Comparison of ENCODE assay signal across 8 cellular contexts in the genomic region with DNA sequence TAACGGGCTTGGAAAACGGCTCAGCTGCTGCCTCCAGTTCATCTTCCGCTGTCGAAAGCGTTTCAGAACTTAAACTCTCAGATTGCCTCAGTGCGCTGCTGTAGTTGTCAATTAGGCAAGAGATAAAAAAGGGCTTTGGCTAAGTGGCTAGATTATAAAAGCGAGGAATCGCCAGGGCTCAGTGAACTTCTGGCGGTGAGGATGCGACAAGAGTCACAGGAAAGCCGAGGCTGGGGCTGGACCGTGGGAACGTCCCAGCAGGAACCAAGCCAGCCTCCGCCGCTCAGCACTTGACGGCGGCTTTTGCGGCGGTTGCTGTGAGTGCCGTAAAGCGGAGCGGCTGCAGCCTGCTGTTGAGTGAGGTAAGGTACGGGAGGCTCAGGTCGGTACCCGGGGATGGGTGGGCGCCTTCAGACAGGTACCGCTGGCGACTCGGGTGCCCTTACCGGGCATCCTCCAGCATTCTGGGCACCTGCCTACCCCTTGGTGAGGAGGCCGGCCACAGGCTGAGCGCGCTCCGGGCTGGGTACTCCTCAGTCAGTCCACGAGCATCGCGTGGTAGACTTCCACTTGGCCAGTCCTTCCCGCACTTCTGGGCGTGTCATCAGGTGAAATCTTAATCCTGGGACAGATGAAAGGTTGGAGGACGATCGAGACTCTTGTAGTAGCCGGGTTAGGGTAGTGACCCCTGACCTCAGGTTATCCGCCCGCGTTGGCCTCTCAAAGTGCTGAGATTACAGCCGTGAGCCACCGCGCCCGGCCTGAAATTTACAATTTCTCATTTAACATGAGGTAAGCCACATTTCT. TPM values are rescaled to one million over a fixed set of nuclear protein-coding genes. Genes with fewer than 3 reads are reported as not detected.
A peak's percentile ranks its signal among the peaks of the same experiment; 100 is the strongest.
DNase-seq lines count a peak whose midpoint lies in the region; ATAC-seq and TF ChIP-seq lines count a peak whose summit lies in the region.

A gene (plus strand): TSS at position 328 of the 807 bp plus-strand sequence. CDS start 16,902 bp downstream, outside the sequence.

- peak within 1 kb of the TSS; percentile 86 to 93 for H3K4me3 ChIP-seq in right atrium auricular region
- H3K4me3 ChIP-seq in uterus: peak within 1 kb of the TSS; percentile 55 to 62

- TF ChIP-seq POLR2A in uterus (IDR thresholded peaks at IDR 0.05): no peak

- no peaks in the 10 kb centered on the region for H3K27me3 Mint-ChIP-seq in T-helper 1 cell treated with Interleukin-12 subunit alpha and Interleukin-12 subunit beta and Interleukin-4 antibody, amounts not matched to agents 30 μg/mL and 1 μg/mL, for 36 hours (ENCODE audit: low read depth)

- peaks cover 0 to 9% of the 10 kb centered on the region in 2 donors for H3K4me1 ChIP-seq in right atrium auricular region
- no peaks in the 10 kb centered on the region for H3K4me1 ChIP-seq in uterus

- peaks cover 18% of the 10 kb centered on the region for H3K36me3 Mint-ChIP-seq in T-helper 1 cell treated with Interleukin-12 subunit alpha and Interleukin-12 subunit beta and Interleukin-4 antibody, amounts not matched to agents 30 μg/mL and 1 μg/mL, for 36 hours (ENCODE audit: low read depth)

- DNase-seq in GM13977 (ENCODE audit: low spot score) (peak; percentile 85), NCI-H1417 treated with DMSO at 0.1 percent for 48 hours (lab: John Stamatoyannopoulos, UW) (peak; percentile 69), amygdala (lab: John Stamatoyannopoulos, UW) (peak; percentile 11 to 90 (median 73)), right atrium auricular region (ENCODE audit: low spot score) (peak; percentile 85), putamen (ENCODE audit: low spot score) (peak; percentile 87), uterus (peak; percentile 79 to 89)

- H3K27ac ChIP-seq in right atrium auricular region: peak within 1 kb of the TSS; percentile 74 to 82
- H3K27ac ChIP-seq in uterus: peak within 1 kb of the TSS; percentile 70 to 74

- H3K4me1 Mint-ChIP-seq in T-helper 1 cell treated with Interleukin-12 subunit alpha and Interleukin-12 subunit beta and Interleukin-4 antibody, amounts not matched to agents 30 μg/mL and 1 μg/mL, for 36 hours (ENCODE audit: low read depth): peaks cover 17% of the 10 kb centered on the region

- H3K27me3 ChIP-seq in right atrium auricular region (no peaks in the 10 kb centered on the region), uterus (no peaks in the 10 kb centered on the region)

- intact Hi-C loops in uterus (cut with DNase I; ENCODE audit: low total_unique reads): no loop called here

- H3K36me3 ChIP-seq in right atrium auricular region: no peaks in the 10 kb centered on the region
- H3K36me3 ChIP-seq in uterus: no peaks in the 10 kb centered on the region

- peak within 1 kb of the TSS; percentile 63 for H3K27ac Mint-ChIP-seq in T-helper 1 cell treated with Interleukin-12 subunit alpha and Interleukin-12 subunit beta and Interleukin-4 antibody, amounts not matched to agents 30 μg/mL and 1 μg/mL, for 36 hours

- peak within 1 kb of the TSS; percentile 92 for H3K4me3 Mint-ChIP-seq in T-helper 1 cell treated with Interleukin-12 subunit alpha and Interleukin-12 subunit beta and Interleukin-4 antibody, amounts not matched to agents 30 μg/mL and 1 μg/mL, for 36 hours

- H3K9me3 ChIP-seq in right atrium auricular region (no peaks in the 10 kb centered on the region), uterus (peaks cover 0 to 6% of the 10 kb centered on the region in 2 donors)

- no peak for TF ChIP-seq CTCF in GM13977 (IDR thresholded peaks at IDR 0.05; ENCODE audit: extremely low read depth, insufficient read depth, missing control alignments)
- no peak for TF ChIP-seq CTCF in right atrium auricular region (IDR thresholded peaks at IDR 0.05)
- TF ChIP-seq CTCF in uterus (IDR thresholded peaks at IDR 0.05): no peak

- peak; percentile 97 for ATAC-seq in HG02798 (IDR thresholded peaks at IDR 0.05; ENCODE audit: poor library complexity, unreplicated experiment)

- peaks cover 19% of the 10 kb centered on the region for H3K9me3 Mint-ChIP-seq in T-helper 1 cell treated with Interleukin-12 subunit alpha and Interleukin-12 subunit beta and Interleukin-4 antibody, amounts not matched to agents 30 μg/mL and 1 μg/mL, for 36 hours

- in situ Hi-C loops in GM13977 (cut with MboI; ENCODE audit: low pct_unique_long_range_greater_than_20kb, low sequenced_read_pairs, unreplicated experiment): no loop called here

RNA-seq across cellular contexts. Expression of the gene that starts here (rescaled TPM):
- total RNA-seq in right atrium auricular region: 1 to 10 TPM; 4.9 to 6.9 TPM
- 10 to 100 TPM in 3 of 4 donors, 1 to 10 TPM in 1; 2.6 to 39.1 (median 12.7) TPM for total RNA-seq in uterus

Comparison
In these comparisons a context has a peak if more than half of its experiments do, and no peak if none do; other contexts are left out.
1. Peak in every context shown above with its lines: DNase-seq, ATAC-seq, H3K4me3 ChIP-seq and H3K27ac ChIP-seq.